ENCODE assay signal across 19 cellular contexts in the genomic region with DNA sequence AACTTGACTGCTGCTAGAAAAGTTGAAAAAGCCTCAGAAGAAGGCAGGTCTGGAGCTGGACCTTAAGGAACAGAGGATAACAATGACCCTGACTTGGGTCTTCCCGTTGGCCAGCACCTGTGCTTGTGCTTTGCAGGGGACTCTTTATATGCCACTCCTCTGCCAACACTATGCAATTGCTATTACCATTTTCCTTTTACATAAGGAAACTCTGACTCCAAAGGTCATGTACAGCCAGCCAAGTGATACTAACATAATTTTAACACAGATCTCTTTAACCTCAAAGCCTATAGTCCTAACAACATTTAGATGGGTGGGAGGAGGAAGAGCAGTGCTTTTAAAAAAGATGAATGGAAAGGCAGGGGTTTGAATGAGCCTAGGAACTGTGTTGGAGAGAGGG.
"Had no signal": no experiment of that assay in that cellular context is flagged by ENCODE, and none has a peak within 500 bp of the region (broad histone marks: within the 10 kb centered on the region; RNA-seq: fewer than 3 reads in every experiment).

No MANE protein-coding gene starts in this region.

- H3K27me3 Mint-ChIP-seq: central memory CD8-positive, alpha-beta T cell had no signal

- H3K27me3 ChIP-seq: gastrocnemius medialis, pancreas, right lobe of liver had no signal

- H3K4me1 ChIP-seq: gastrocnemius medialis had no signal

- H3K9me3 Mint-ChIP-seq: activated naive CD8-positive, alpha-beta T cell treated with anti-CD3 and anti-CD28 coated beads, Interleukin-2, amount 10 ng/mL, durations not matched to agents 7 days and 5 days; brain; central memory CD8-positive, alpha-beta T cell; natural killer cell had no signal

- H3K36me3 ChIP-seq: gastrocnemius medialis, left ventricle myocardium inferior, pancreas, right lobe of liver, WERI-Rb-1 had no signal

- H3K36me3 Mint-ChIP-seq: activated CD8-positive, alpha-beta memory T cell treated with anti-CD3 and anti-CD28 coated beads, Interleukin-2, amount 10 ng/mL, durations not matched to agents 7 days and 5 days; activated naive CD8-positive, alpha-beta T cell treated with anti-CD3 and anti-CD28 coated beads, Interleukin-2, amount 10 ng/mL, durations not matched to agents 7 days and 5 days; brain; natural killer cell had no signal

- H3K4me3 Mint-ChIP-seq: activated CD8-positive, alpha-beta memory T cell treated with anti-CD3 and anti-CD28 coated beads, Interleukin-2, amount 10 ng/mL, durations not matched to agents 7 days and 5 days; activated naive CD8-positive, alpha-beta T cell treated with anti-CD3 and anti-CD28 coated beads, Interleukin-2, amount 10 ng/mL, durations not matched to agents 7 days and 5 days; brain; central memory CD8-positive, alpha-beta T cell; natural killer cell had no signal

- H3K27ac ChIP-seq: gastrocnemius medialis, left ventricle myocardium inferior, right lobe of liver, WERI-Rb-1 had no signal

- H3K27ac Mint-ChIP-seq: activated CD8-positive, alpha-beta memory T cell treated with anti-CD3 and anti-CD28 coated beads, Interleukin-2, amount 10 ng/mL, durations not matched to agents 7 days and 5 days; activated naive CD8-positive, alpha-beta T cell treated with anti-CD3 and anti-CD28 coated beads, Interleukin-2, amount 10 ng/mL, durations not matched to agents 7 days and 5 days; natural killer cell had no signal

- H3K4me1 Mint-ChIP-seq: activated naive CD8-positive, alpha-beta T cell treated with anti-CD3 and anti-CD28 coated beads, Interleukin-2, amount 10 ng/mL, durations not matched to agents 7 days and 5 days; natural killer cell had no signal

- H3K9me3 ChIP-seq: gastrocnemius medialis, left ventricle myocardium inferior, pancreas, right lobe of liver had no signal

- DNase-seq: activated CD4-positive, alpha-beta T cell treated with anti-CD3 and anti-CD28 coated beads, Interleukin-2, amount 50 U/mL, for 48 hours; activated CD8-positive, alpha-beta memory T cell treated with anti-CD3 and anti-CD28 coated beads, Interleukin-2, amount 10 ng/mL, durations not matched to agents 7 days and 5 days; activated naive CD8-positive, alpha-beta T cell treated with anti-CD3 and anti-CD28 coated beads, Interleukin-2, amount 10 ng/mL, durations not matched to agents 7 days and 5 days; anterior cingulate cortex; cortex of kidney; effector CD8-positive, alpha-beta T cell; gastrocnemius medialis; head of caudate nucleus; kidney; left ventricle myocardium inferior; natural killer cell; pancreas; right lobe of liver; stimulated activated CD4-positive, alpha-beta T cell treated with anti-CD3 and anti-CD28 coated beads, Interleukin-4, amount 100 ng/mL, for 1 hour; T-helper 2 cell; WERI-Rb-1 had no signal

- H3K4me3 ChIP-seq: gastrocnemius medialis, left ventricle myocardium inferior, pancreas, right lobe of liver, smooth muscle cell had no signal
